Comparison of ENCODE assay signal across 1 cellular context in genomic region chr22:19197997-19198865, GRCh38.
TF ChIP-seq lines count a peak whose summit lies in the region.

No MANE protein-coding gene starts in this region.

TF ChIP-seq in K562, 482 proteins besides CTCF, POLR2A, EP300 and RAD21 (continues in another document):
- no peak for TF ChIP-seq MIER1 (IDR thresholded peaks at IDR 0.05; ENCODE audit: low read depth)
- 0 out of 2 replicates have a peak, but pooled peaks have one; percentile 21 for TF ChIP-seq ZNF263 (CRISPR knock-in tag; IDR thresholded peaks at IDR 0.05; ENCODE audit: borderline replicate concordance)
- TF ChIP-seq GTF2F1 (IDR thresholded peaks at IDR 0.05; ENCODE audit: low read depth, low read length): 0 out of 2 replicates have a peak, but pooled peaks have one; percentile 25
- TF ChIP-seq, protein P1, sequence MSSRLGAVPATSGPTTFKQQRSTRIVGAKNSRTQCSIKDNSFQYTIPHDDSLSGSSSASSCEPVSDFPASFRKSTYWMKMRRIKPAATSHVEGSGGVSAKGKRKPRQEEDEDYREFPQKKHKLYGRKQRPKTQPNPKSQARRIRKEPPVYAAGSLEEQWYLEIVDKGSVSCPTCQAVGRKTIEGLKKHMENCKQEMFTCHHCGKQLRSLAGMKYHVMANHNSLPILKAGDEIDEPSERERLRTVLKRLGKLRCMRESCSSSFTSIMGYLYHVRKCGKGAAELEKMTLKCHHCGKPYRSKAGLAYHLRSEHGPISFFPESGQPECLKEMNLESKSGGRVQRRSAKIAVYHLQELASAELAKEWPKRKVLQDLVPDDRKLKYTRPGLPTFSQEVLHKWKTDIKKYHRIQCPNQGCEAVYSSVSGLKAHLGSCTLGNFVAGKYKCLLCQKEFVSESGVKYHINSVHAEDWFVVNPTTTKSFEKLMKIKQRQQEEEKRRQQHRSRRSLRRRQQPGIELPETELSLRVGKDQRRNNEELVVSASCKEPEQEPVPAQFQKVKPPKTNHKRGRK (tag; IDR thresholded peaks at IDR 0.05): no peak
- TF ChIP-seq, protein P2, sequence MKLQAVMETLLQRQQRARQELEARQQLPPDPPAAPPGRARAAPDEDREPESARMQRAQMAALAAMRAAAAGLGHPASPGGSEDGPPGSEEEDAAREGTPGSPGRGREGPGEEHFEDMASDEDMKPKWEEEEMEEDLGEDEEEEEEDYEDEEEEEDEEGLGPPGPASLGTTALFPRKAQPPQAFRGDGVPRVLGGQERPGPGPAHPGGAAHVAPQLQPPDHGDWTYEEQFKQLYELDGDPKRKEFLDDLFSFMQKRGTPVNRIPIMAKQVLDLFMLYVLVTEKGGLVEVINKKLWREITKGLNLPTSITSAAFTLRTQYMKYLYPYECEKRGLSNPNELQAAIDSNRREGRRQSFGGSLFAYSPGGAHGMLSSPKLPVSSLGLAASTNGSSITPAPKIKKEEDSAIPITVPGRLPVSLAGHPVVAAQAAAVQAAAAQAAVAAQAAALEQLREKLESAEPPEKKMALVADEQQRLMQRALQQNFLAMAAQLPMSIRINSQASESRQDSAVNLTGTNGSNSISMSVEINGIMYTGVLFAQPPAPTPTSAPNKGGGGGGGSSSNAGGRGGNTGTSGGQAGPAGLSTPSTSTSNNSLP (IDR thresholded peaks at IDR 0.05; ENCODE audit: borderline replicate concordance, low read depth, low read length): no peak
- TF ChIP-seq MTF1 (CRISPR knock-in tag; IDR thresholded peaks at IDR 0.05; ENCODE audit: borderline replicate concordance): no peak
- TF ChIP-seq, protein P3, sequence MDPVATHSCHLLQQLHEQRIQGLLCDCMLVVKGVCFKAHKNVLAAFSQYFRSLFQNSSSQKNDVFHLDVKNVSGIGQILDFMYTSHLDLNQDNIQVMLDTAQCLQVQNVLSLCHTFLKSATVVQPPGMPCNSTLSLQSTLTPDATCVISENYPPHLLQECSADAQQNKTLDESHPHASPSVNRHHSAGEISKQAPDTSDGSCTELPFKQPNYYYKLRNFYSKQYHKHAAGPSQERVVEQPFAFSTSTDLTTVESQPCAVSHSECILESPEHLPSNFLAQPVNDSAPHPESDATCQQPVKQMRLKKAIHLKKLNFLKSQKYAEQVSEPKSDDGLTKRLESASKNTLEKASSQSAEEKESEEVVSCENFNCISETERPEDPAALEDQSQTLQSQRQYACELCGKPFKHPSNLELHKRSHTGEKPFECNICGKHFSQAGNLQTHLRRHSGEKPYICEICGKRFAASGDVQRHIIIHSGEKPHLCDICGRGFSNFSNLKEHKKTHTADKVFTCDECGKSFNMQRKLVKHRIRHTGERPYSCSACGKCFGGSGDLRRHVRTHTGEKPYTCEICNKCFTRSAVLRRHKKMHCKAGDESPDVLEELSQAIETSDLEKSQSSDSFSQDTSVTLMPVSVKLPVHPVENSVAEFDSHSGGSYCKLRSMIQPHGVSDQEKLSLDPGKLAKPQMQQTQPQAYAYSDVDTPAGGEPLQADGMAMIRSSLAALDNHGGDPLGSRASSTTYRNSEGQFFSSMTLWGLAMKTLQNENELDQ (CRISPR knock-in tag; IDR thresholded peaks at IDR 0.05; ENCODE audit: borderline replicate concordance): no peak
- TF ChIP-seq ZNF707 (CRISPR knock-in tag; conservative IDR thresholded peaks at IDR 0.05): no peak
- TF ChIP-seq IRF2 (CRISPR knock-in tag; IDR thresholded peaks at IDR 0.05): peak; percentile 89; the same call in 1 of the 2 replicates
- TF ChIP-seq GATAD2B (IDR thresholded peaks at IDR 0.05; ENCODE audit: borderline replicate concordance): no peak
- TF ChIP-seq ZNF232 (CRISPR knock-in tag; IDR thresholded peaks at IDR 0.05): no peak
- no peak for TF ChIP-seq TCF15 (CRISPR knock-in tag; IDR thresholded peaks at IDR 0.05)
- no peak for TF ChIP-seq ETV1 (tag; conservative IDR thresholded peaks at IDR 0.05; ENCODE audit: low read depth)
- TF ChIP-seq, protein P4, sequence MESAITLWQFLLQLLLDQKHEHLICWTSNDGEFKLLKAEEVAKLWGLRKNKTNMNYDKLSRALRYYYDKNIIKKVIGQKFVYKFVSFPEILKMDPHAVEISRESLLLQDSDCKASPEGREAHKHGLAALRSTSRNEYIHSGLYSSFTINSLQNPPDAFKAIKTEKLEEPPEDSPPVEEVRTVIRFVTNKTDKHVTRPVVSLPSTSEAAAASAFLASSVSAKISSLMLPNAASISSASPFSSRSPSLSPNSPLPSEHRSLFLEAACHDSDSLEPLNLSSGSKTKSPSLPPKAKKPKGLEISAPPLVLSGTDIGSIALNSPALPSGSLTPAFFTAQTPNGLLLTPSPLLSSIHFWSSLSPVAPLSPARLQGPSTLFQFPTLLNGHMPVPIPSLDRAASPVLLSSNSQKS (CRISPR knock-in tag; IDR thresholded peaks at IDR 0.05): no peak
- TF ChIP-seq ZBTB40 (IDR thresholded peaks at IDR 0.05): no peak
- 0 out of 2 replicates have a peak, but pooled peaks have one; percentile 7 for TF ChIP-seq ZBTB40 (CRISPR knock-in tag; IDR thresholded peaks at IDR 0.05)
- peak; percentile 79; the same call in 1 of the 2 replicates for TF ChIP-seq EZH2 (IDR thresholded peaks at IDR 0.05; ENCODE audit: borderline replicate concordance, low read depth, low read length)
- TF ChIP-seq FIP1L1 (IDR thresholded peaks at IDR 0.05; ENCODE audit: low read depth, low read length, poor library complexity, severe bottlenecking): no peak
- no peak for TF ChIP-seq GATA2 (CRISPR knock-in tag; IDR thresholded peaks at IDR 0.05)
- TF ChIP-seq, protein P5, sequence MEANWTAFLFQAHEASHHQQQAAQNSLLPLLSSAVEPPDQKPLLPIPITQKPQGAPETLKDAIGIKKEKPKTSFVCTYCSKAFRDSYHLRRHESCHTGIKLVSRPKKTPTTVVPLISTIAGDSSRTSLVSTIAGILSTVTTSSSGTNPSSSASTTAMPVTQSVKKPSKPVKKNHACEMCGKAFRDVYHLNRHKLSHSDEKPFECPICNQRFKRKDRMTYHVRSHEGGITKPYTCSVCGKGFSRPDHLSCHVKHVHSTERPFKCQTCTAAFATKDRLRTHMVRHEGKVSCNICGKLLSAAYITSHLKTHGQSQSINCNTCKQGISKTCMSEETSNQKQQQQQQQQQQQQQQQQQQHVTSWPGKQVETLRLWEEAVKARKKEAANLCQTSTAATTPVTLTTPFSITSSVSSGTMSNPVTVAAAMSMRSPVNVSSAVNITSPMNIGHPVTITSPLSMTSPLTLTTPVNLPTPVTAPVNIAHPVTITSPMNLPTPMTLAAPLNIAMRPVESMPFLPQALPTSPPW (CRISPR knock-in tag; IDR thresholded peaks at IDR 0.05): no peak
- TF ChIP-seq HOXB6 (CRISPR knock-in tag; IDR thresholded peaks at IDR 0.05; ENCODE audit: borderline replicate concordance): no peak
- no peak for TF ChIP-seq ZC3H4 (CRISPR knock-in tag; IDR thresholded peaks at IDR 0.05; ENCODE audit: borderline replicate concordance)
- no peak for TF ChIP-seq DMBX1 (CRISPR knock-in tag; IDR thresholded peaks at IDR 0.05; ENCODE audit: borderline replicate concordance)
- TF ChIP-seq STAG1 (CRISPR knock-in tag; IDR thresholded peaks at IDR 0.05; ENCODE audit: borderline replicate concordance): 0 out of 2 replicates have a peak, but pooled peaks have one; percentile 27
- TF ChIP-seq, protein P6, sequence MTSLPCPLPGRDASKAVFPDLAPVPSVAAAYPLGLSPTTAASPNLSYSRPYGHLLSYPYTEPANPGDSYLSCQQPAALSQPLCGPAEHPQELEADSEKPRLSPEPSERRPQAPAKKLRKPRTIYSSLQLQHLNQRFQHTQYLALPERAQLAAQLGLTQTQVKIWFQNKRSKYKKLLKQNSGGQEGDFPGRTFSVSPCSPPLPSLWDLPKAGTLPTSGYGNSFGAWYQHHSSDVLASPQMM (CRISPR knock-in tag; IDR thresholded peaks at IDR 0.05): no peak
- no peak for TF ChIP-seq FOS (IDR thresholded peaks at IDR 0.05; ENCODE audit: extremely low read depth, insufficient read length)
- TF ChIP-seq THRA (IDR thresholded peaks at IDR 0.05): no peak
- no peak for TF ChIP-seq CHCHD3 (CRISPR knock-in tag; IDR thresholded peaks at IDR 0.05)
- no peak for TF ChIP-seq MYBL2 (IDR thresholded peaks at IDR 0.05; ENCODE audit: low read depth)
- 0 out of 2 replicates have a peak, but pooled peaks have one; percentile 52 for TF ChIP-seq MYBL2 (CRISPR knock-in tag; IDR thresholded peaks at IDR 0.05; ENCODE audit: borderline replicate concordance)
- TF ChIP-seq SPI1 (IDR thresholded peaks at IDR 0.05; ENCODE audit: borderline replicate concordance, low read depth, low read length): no peak
- TF ChIP-seq PBX2 (CRISPR knock-in tag; IDR thresholded peaks at IDR 0.05; ENCODE audit: low read depth): no peak
- no peak for TF ChIP-seq PBX2 (tag; conservative IDR thresholded peaks at IDR 0.05; ENCODE audit: low read depth)
- TF ChIP-seq LCOR (CRISPR knock-in tag; IDR thresholded peaks at IDR 0.05): no peak
- TF ChIP-seq ELF2 (CRISPR knock-in tag; IDR thresholded peaks at IDR 0.05): no peak
- peak; percentile 56; the same call in 1 of the 2 replicates for TF ChIP-seq ZNF282 (CRISPR knock-in tag; IDR thresholded peaks at IDR 0.05)
